In genomic region chr6:781350-781961, GRCh38 we compare ENCODE assay signal across 17 cellular contexts.
"Had no signal": no experiment of that assay in that cellular context is flagged by ENCODE, and none has a peak within 500 bp of the region (broad histone marks: within the 10 kb centered on the region; RNA-seq: fewer than 3 reads in every experiment).

No MANE protein-coding gene starts in this region.

- H3K27ac ChIP-seq: coronary artery, esophagus squamous epithelium, spleen, thoracic aorta, upper lobe of left lung had no signal

- H3K9me3 ChIP-seq: esophagus squamous epithelium, spleen, thoracic aorta, upper lobe of left lung had no signal

- H3K27me3 ChIP-seq: upper lobe of left lung had no signal

- ATAC-seq: activated T-helper 17 cell treated with anti-CD3 and anti-CD28 coated beads, Interleukin-2, amount 50 U/mL, for 72 hours; left cardiac atrium; naive thymus-derived CD4-positive, alpha-beta T cell; stimulated activated memory B cell treated with anti-CD40 and anti-IgM and Interleukin-4, amounts not matched to agents 10 μg/mL and 1 μg/mL and 100 μg/mL, for 72 hours had no signal

- H3K4me3 ChIP-seq: coronary artery, esophagus squamous epithelium, spleen, thoracic aorta, upper lobe of left lung had no signal

- H3K4me1 ChIP-seq: esophagus squamous epithelium, spleen, upper lobe of left lung had no signal

- H3K36me3 ChIP-seq: esophagus squamous epithelium, spleen, thoracic aorta, upper lobe of left lung had no signal

- DNase-seq: activated CD4-positive, alpha-beta memory T cell treated with anti-CD3 and anti-CD28 coated beads, Interleukin-2, amount 10 ng/mL, durations not matched to agents 7 days and 5 days; activated CD4-positive, alpha-beta T cell treated with anti-CD3 and anti-CD28 coated beads for 48 hours; activated CD4-positive, CD25-positive, alpha-beta regulatory T cell; activated naive CD4-positive, alpha-beta T cell treated with Interleukin-2 at 50 U/mL for 16 hours; activated T-cell treated with anti-CD3 and anti-CD28 coated beads, Interleukin-2, amount 50 U/mL, for 1 hour; esophagus squamous epithelium; left cardiac atrium; mesenchymal stem cell; naive thymus-derived CD4-positive, alpha-beta T cell; posterior cingulate gyrus; spleen; stimulated activated CD4-positive, alpha-beta T cell treated with anti-CD3 and anti-CD28 coated beads, Interleukin-4, amount 100 ng/mL, for 4 hours; upper lobe of left lung had no signal
